Comparison of ENCODE assay signal across 23 cellular contexts in the genomic region with DNA sequence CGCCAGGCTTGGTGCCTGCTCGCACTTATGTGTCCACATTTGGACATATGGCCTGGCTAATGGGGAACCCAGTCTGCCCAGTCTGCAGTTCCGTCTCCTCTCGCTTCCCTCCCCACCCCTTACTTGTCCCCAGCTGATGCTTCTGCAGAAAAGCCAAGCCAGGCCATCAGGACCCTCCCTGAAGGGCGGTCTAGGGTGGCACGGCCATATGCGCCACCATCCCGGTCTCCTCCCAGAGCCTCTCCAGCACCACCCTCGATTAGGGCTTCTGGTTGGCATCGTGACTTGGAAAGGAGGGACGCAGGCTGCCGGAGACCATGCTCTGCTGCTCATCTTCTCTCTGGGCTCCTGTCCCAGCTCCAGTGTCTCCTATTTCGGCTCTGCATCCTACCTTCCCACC. TPM values are rescaled to one million over a fixed set of nuclear protein-coding genes. Genes with fewer than 3 reads are reported as not detected.
DNase-seq lines count a peak whose midpoint lies in the region; ATAC-seq and TF ChIP-seq lines count a peak whose summit lies in the region.
"Had no signal": no experiment of that assay in that cellular context is flagged by ENCODE, and none has a peak within 500 bp of the region (broad histone marks: within the 10 kb centered on the region; RNA-seq: fewer than 3 reads in every experiment).

No MANE protein-coding gene starts in this region.

- ATAC-seq in psoas muscle: no peak
- ATAC-seq: A549, GM12878, GM23338 had no signal

- H3K4me1 ChIP-seq in BE2C: peaks cover 33% of the 10 kb centered on the region
- H3K4me1 ChIP-seq in H9 (ENCODE audit: insufficient read depth, low read length): peaks cover 3% of the 10 kb centered on the region; the same call in 1 of the 2 replicates
- peaks cover 11% of the 10 kb centered on the region for H3K4me1 ChIP-seq in neural progenitor cell
- H3K4me1 ChIP-seq in adrenal gland (replicated peaks in 1 of 2): peaks cover 0 to 6% of the 10 kb centered on the region in 2 donors
- H3K4me1 ChIP-seq in psoas muscle: no peaks in the 10 kb centered on the region
- H3K4me1 ChIP-seq: A549, HAP-1 had no signal

- H4K8ac ChIP-seq in H9 (replicated peaks; ENCODE audit: insufficient read length, low read depth, low read length): no peak overlapping the region

- H3K23me2 ChIP-seq in H9 (ENCODE audit: insufficient read length, low read depth, low read length, poor library complexity, severe bottlenecking): no peaks in the 10 kb centered on the region

- no peak overlapping the region for H3K56ac ChIP-seq in H9 (ENCODE audit: insufficient read length, low read depth, low read length)

- H3K27me3 ChIP-seq in BE2C (no peaks in the 10 kb centered on the region), H9 (ENCODE audit: insufficient read depth, low read length) (no peaks in the 10 kb centered on the region; the same call in 1 of the 2 replicates), neural progenitor cell (no peaks in the 10 kb centered on the region), adrenal gland (no peaks in the 10 kb centered on the region), psoas muscle (ENCODE audit: insufficient read depth in 3 of 3, low read length in 2 of 3) (no peaks in the 10 kb centered on the region)
- H3K27me3 ChIP-seq: MG63 had no signal

- H3K27ac Mint-ChIP-seq in H9 (no peak overlapping the region), brain (peak overlapping the region in 4 of 5 experiments; percentile 7 to 85 (median 64)), neural progenitor cell (peak overlapping the region; percentile 76)
- H3K27ac Mint-ChIP-seq: CD4-positive, CD25-positive, alpha-beta regulatory T cell; GM23338; HFFc6 had no signal

- 0 out of 2 replicates have a peak overlapping the region, but pooled peaks have one; percentile 28 for H3K14ac ChIP-seq in H9 (ENCODE audit: insufficient read depth, low read length)

- H3T11ph ChIP-seq in H9 (ENCODE audit: low read length): no peak overlapping the region

- no peaks in the 10 kb centered on the region for H4K20me1 ChIP-seq in H9 (ENCODE audit: control insufficient read depth, insufficient read depth, insufficient read length)
- no peaks in the 10 kb centered on the region for H4K20me1 ChIP-seq in neural progenitor cell (ENCODE audit: low read depth)

- H3K36me3 Mint-ChIP-seq in H9 (ENCODE audit: insufficient read depth in 1 of 3, low read depth in 3 of 3) (no peaks in the 10 kb centered on the region), brain (no peaks in the 10 kb centered on the region), neural progenitor cell (peaks cover 3% of the 10 kb centered on the region)
- H3K36me3 Mint-ChIP-seq: CD4-positive, CD25-positive, alpha-beta regulatory T cell had no signal

- H3K4me3 Mint-ChIP-seq in H9: no peak overlapping the region
- H3K4me3 Mint-ChIP-seq in brain: no peak overlapping the region
- H3K4me3 Mint-ChIP-seq in neural progenitor cell: no peak overlapping the region
- H3K4me3 Mint-ChIP-seq: CD4-positive, CD25-positive, alpha-beta regulatory T cell; GM23338; HFFc6 had no signal

- no peak overlapping the region for H3K23ac ChIP-seq in H9 (ENCODE audit: insufficient read length, low read depth, low read length)

- intact Hi-C loops in adrenal gland (cut with DNase I): no loop called here
- intact Hi-C loops in psoas muscle (cut with DNase I): no loop called here

- WGBS in H9 (ENCODE audit: extremely low coverage, insufficient read length, low lambda C conversion rate): no CpG with 5 or more reads among the region's 13 CpGs
- WGBS in adrenal gland, 4 donors: 89 to 97% (median 92%) methylated on average over 12 to 13 of the region's 13 CpGs
- WGBS in psoas muscle, 3 donors: 88 to 92% (median 88%) methylated on average over 13 of the region's 13 CpGs

- no peaks in the 10 kb centered on the region for H3K79me1 ChIP-seq in H9 (ENCODE audit: insufficient read depth, low read depth, low read length, poor library complexity, severe bottlenecking)

- no peak overlapping the region for H2BK12ac ChIP-seq in H9 (ENCODE audit: insufficient read length, low read depth, low read length)

- H3K9me3 ChIP-seq in BE2C (no peaks in the 10 kb centered on the region), H9 (ENCODE audit: control insufficient read depth, low read depth, low read length) (no peaks in the 10 kb centered on the region), neural progenitor cell (ENCODE audit: low read depth) (no peaks in the 10 kb centered on the region), adrenal gland (replicated peaks in 1 of 3) (no peaks in the 10 kb centered on the region), psoas muscle (no peaks in the 10 kb centered on the region)

- H3K79me2 ChIP-seq in H9 (ENCODE audit: insufficient read depth, low read length): no peaks in the 10 kb centered on the region; the same call in 1 of the 2 replicates
- H3K79me2 ChIP-seq in neural progenitor cell (ENCODE audit: low read depth): no peaks in the 10 kb centered on the region

- peaks cover 11% of the 10 kb centered on the region for H3F3A ChIP-seq in neural progenitor cell (ENCODE audit: low read depth)

- H3K4me3 ChIP-seq in BE2C (ENCODE audit: low read depth, low read length): no peak overlapping the region
- no peak overlapping the region for H3K4me3 ChIP-seq in neural progenitor cell
- H3K4me3 ChIP-seq in adrenal gland: no peak overlapping the region
- no peak overlapping the region for H3K4me3 ChIP-seq in psoas muscle
- H3K4me3 ChIP-seq: A549, GM12878, GM23338, HAP-1, MG63 had no signal

- H3K4ac ChIP-seq in H9 (ENCODE audit: low read depth, low read length): no peak overlapping the region

- H2BK120ac ChIP-seq in H9 (ENCODE audit: low read depth, low read length, poor library complexity, severe bottlenecking): no peak overlapping the region

- H3K4me1 Mint-ChIP-seq in H9 (peaks cover 10 to 18% of the 10 kb centered on the region in 2 experiments), brain (peaks cover 45% of the 10 kb centered on the region), neural progenitor cell (peaks cover 43% of the 10 kb centered on the region)

- H3K18ac ChIP-seq in H9 (ENCODE audit: insufficient read length, low read depth, low read length): no peak overlapping the region

- H2AFZ ChIP-seq in H9 (ENCODE audit: low read length) (no peak overlapping the region), neural progenitor cell (replicated peaks) (no peak overlapping the region)
- H2AFZ ChIP-seq: GM23338 had no signal

- peaks cover 2% of the 10 kb centered on the region for H3K27me3 Mint-ChIP-seq in H9 (ENCODE audit: low read depth)
- H3K27me3 Mint-ChIP-seq in brain: peaks cover 6% of the 10 kb centered on the region
- H3K27me3 Mint-ChIP-seq in neural progenitor cell (ENCODE audit: insufficient read depth, low read depth): peaks cover 14% of the 10 kb centered on the region

- no peak overlapping the region for H3K9ac ChIP-seq in H9 (ENCODE audit: extremely low read depth, insufficient read length, low read length)
- no peak overlapping the region for H3K9ac ChIP-seq in neural progenitor cell

- TF ChIP-seq POLR2A in adrenal gland (IDR thresholded peaks at IDR 0.05): no peak

- DNase-seq in BE2C: peak; percentile 62
- DNase-seq in H9: no peak
- no peak for DNase-seq in neural progenitor cell (ENCODE audit: low spot score)
- no peak for DNase-seq in adrenal gland
- DNase-seq in activated CD4-positive, alpha-beta T cell treated with anti-CD3 and anti-CD28 coated beads, Interleukin-2, amount 50 U/mL, for 1 hour: no peak
- DNase-seq in psoas muscle: no peak
- DNase-seq in SK-N-DZ (ENCODE audit: low spot score): no peak
- DNase-seq: AML-193; CD4-positive, CD25-positive, alpha-beta regulatory T cell; GDM1; HFFc6; KG1; MG63; NCI-H1105 treated with DMSO at 0.1 percent for 48 hours; NCI-H146; NCI-H1930; NCI-H2107; SIG-M5 had no signal

- no peak for TF ChIP-seq CTCF in BE2C (IDR thresholded peaks at IDR 0.05; ENCODE audit: low read depth, low read length)
- no peak for TF ChIP-seq CTCF in H9 (conservative IDR thresholded peaks at IDR 0.05)
- no peak for TF ChIP-seq CTCF in brain (conservative IDR thresholded peaks at IDR 0.05)
- TF ChIP-seq CTCF in neural progenitor cell (IDR thresholded peaks at IDR 0.05): no peak
- TF ChIP-seq CTCF in adrenal gland (IDR thresholded peaks at IDR 0.05): no peak
- TF ChIP-seq CTCF in psoas muscle (IDR thresholded peaks at IDR 0.05): no peak

- H4K5ac ChIP-seq in H9 (ENCODE audit: insufficient read length, low read depth, low read length): no peak overlapping the region

- H3K27ac ChIP-seq in H9 (ENCODE audit: insufficient read length, low read depth, low read length) (no peak overlapping the region), neural progenitor cell (no peak overlapping the region), adrenal gland (no peak overlapping the region), psoas muscle (no peak overlapping the region)
- H3K27ac ChIP-seq: A549 had no signal

- H2BK15ac ChIP-seq in H9 (ENCODE audit: low read depth, low read length): no peak overlapping the region

- H3K9me3 Mint-ChIP-seq in H9 (peaks cover 0 to 4% of the 10 kb centered on the region in 2 experiments; a peak in 4 of 5 replicates), brain (peaks cover 6 to 19% (median 13%) of the 10 kb centered on the region in 5 experiments), neural progenitor cell (peaks cover 14% of the 10 kb centered on the region)

- no peak overlapping the region for H2BK5ac ChIP-seq in H9 (ENCODE audit: insufficient read length, low read length)

- no peak overlapping the region for H3K4me2 ChIP-seq in H9 (ENCODE audit: insufficient read depth, insufficient read length, low read length)
- H3K4me2 ChIP-seq in neural progenitor cell: no peak overlapping the region
- H3K4me2 ChIP-seq: A549, GM23338 had no signal

- H2AK5ac ChIP-seq in H9 (ENCODE audit: insufficient read length, low read length): no peak overlapping the region

- no peak overlapping the region for H2BK20ac ChIP-seq in H9 (ENCODE audit: low read depth, low read length, poor library complexity, severe bottlenecking)

- no peak overlapping the region for H4K91ac ChIP-seq in H9 (ENCODE audit: insufficient read length, low read depth, low read length)

- H3K36me3 ChIP-seq in BE2C: no peaks in the 10 kb centered on the region
- no peaks in the 10 kb centered on the region for H3K36me3 ChIP-seq in neural progenitor cell
- H3K36me3 ChIP-seq in adrenal gland (replicated peaks in 1 of 2): no peaks in the 10 kb centered on the region
- H3K36me3 ChIP-seq in psoas muscle (ENCODE audit: insufficient read depth in 1 of 2, low read depth in 1 of 2): no peaks in the 10 kb centered on the region
- H3K36me3 ChIP-seq: HAP-1, MG63 had no signal

RNA-seq across cellular contexts. Expression of a gene that starts 54.6 kb away (rescaled TPM):
- polyA plus RNA-seq in BE2C (2012; ENCODE audit: insufficient read depth, insufficient read length, low read depth): 274 TPM
- 354 TPM in 2 replicates for total RNA-seq in H9 (2021)
- 668 TPM for polyA plus RNA-seq in brain (ENCODE audit: insufficient read depth, low read depth, low replicate concordance)
- total RNA-seq in neural progenitor cell (ENCODE audit: low replicate concordance): 273 and 362 TPM in 2 replicates
- total RNA-seq in adrenal gland: 100 to 1,000 TPM; 191 to 402 (median 259) TPM
- 100 to 1,000 TPM; 190 to 372 (median 193) TPM for polyA plus RNA-seq in adrenal gland
- total RNA-seq in psoas muscle: 1,000 to 10,000 TPM in 1 of 4 donors, 100 to 1,000 TPM in 3; 460 to 1,593 (median 666) TPM
- polyA plus RNA-seq in psoas muscle: 1,000 to 10,000 TPM in 1 of 3 donors, 100 to 1,000 TPM in 2; 559 to 1,064 (median 580) TPM
- 186 and 236 TPM in 2 replicates for polyA plus RNA-seq in SK-N-DZ (2014; cell fraction: cytosol; rRNA removed)
- 125 and 159 TPM in 2 replicates for polyA plus RNA-seq in SK-N-DZ (2014; cell fraction: nucleus; rRNA removed)

Comparison
In these comparisons a context has a peak if more than half of its experiments do, and no peak if none do; other contexts are left out.
1. H3K27ac Mint-ChIP-seq: peak in brain (4 of 5) and neural progenitor cell (single experiment); none in H9 (0 of 3).